13 cellular contexts compared by ENCODE assay signal in genomic region chr3:127914584-127914983, GRCh38. TPM values are rescaled to one million over a fixed set of nuclear protein-coding genes. Genes with fewer than 3 reads are reported as not detected.
DNase-seq lines count a peak whose midpoint lies in the region; ATAC-seq and TF ChIP-seq lines count a peak whose summit lies in the region.
"Had no signal": no experiment of that assay in that cellular context is flagged by ENCODE, and none has a peak within 500 bp of the region (broad histone marks: within the 10 kb centered on the region; RNA-seq: fewer than 3 reads in every experiment).

No MANE protein-coding gene starts in this region.

- no peak for TF ChIP-seq POLR2A in testis (IDR thresholded peaks at IDR 0.05)

- H3K36me3 Mint-ChIP-seq in activated CD4-positive, alpha-beta T cell treated with anti-CD3 and anti-CD28 coated beads, Interleukin-2, amount 10 ng/mL, durations not matched to agents 7 days and 5 days (ENCODE audit: low read depth): no peaks in the 10 kb centered on the region
- H3K36me3 Mint-ChIP-seq in activated CD4-positive, alpha-beta T cell treated with anti-CD3 and anti-CD28 coated beads, Interleukin-2, amount 10 ng/mL, durations not matched to agents 24 days and 14 days (ENCODE audit: low read depth): no peaks in the 10 kb centered on the region

- peaks cover 8% of the 10 kb centered on the region for H3K9me3 Mint-ChIP-seq in activated CD4-positive, alpha-beta T cell treated with anti-CD3 and anti-CD28 coated beads, Interleukin-2, amount 10 ng/mL, durations not matched to agents 7 days and 5 days
- no peaks in the 10 kb centered on the region for H3K9me3 Mint-ChIP-seq in activated CD4-positive, alpha-beta T cell treated with anti-CD3 and anti-CD28 coated beads, Interleukin-2, amount 10 ng/mL, durations not matched to agents 24 days and 14 days

- DNase-seq in activated CD4-positive, alpha-beta T cell treated with anti-CD3 and anti-CD28 coated beads, Interleukin-2, amount 10 ng/mL, durations not matched to agents 7 days and 5 days: no peak
- no peak for DNase-seq in activated CD4-positive, alpha-beta T cell treated with anti-CD3 and anti-CD28 coated beads, Interleukin-2, amount 10 ng/mL, durations not matched to agents 24 days and 14 days
- DNase-seq in choroid plexus epithelial cell (ENCODE audit: low read depth) (no peak), mucosa of descending colon (no peak), testis (no peak), NCI-H1417 (lab: John Stamatoyannopoulos, UW) (no peak), NCI-H446 (lab: John Stamatoyannopoulos, UW) (no peak)
- DNase-seq in activated CD4-positive, CD25-positive, alpha-beta regulatory T cell treated with anti-CD3 and anti-CD28 coated beads, Interleukin-2, amount 50 U/mL, for 72 hours: no peak
- DNase-seq: activated B cell treated with CpG ODN at 0.5 μM for 24 hours; activated effector memory CD4-positive, alpha-beta T cell treated with anti-CD3 and anti-CD28 coated beads, Interleukin-2, amount 50 U/mL, for 16 hours had no signal

- no peaks in the 10 kb centered on the region for H3K27me3 ChIP-seq in testis

- H3K27ac ChIP-seq in testis: peak overlapping the region in 1 of 2 donors; percentile 67
- H3K27ac ChIP-seq: KMS-11 had no signal

- POLR2A ChIA-PET in activated CD4-positive, alpha-beta T cell treated with anti-CD3 and anti-CD28 coated beads, Interleukin-2, amount 10 ng/mL, durations not matched to agents 7 days and 5 days (lab: Charles Lee): no interaction called here

- H3K4me3 Mint-ChIP-seq in activated CD4-positive, alpha-beta T cell treated with anti-CD3 and anti-CD28 coated beads, Interleukin-2, amount 10 ng/mL, durations not matched to agents 7 days and 5 days: peak overlapping the region; percentile 28
- H3K4me3 Mint-ChIP-seq in activated CD4-positive, alpha-beta T cell treated with anti-CD3 and anti-CD28 coated beads, Interleukin-2, amount 10 ng/mL, durations not matched to agents 24 days and 14 days: no peak overlapping the region

- peaks cover 6% of the 10 kb centered on the region for H3K4me1 ChIP-seq in mucosa of descending colon (ENCODE audit: low read depth)
- H3K4me1 ChIP-seq in testis: peaks cover 9% of the 10 kb centered on the region

- H3K4me1 Mint-ChIP-seq in activated CD4-positive, alpha-beta T cell treated with anti-CD3 and anti-CD28 coated beads, Interleukin-2, amount 10 ng/mL, durations not matched to agents 7 days and 5 days: peaks cover 8% of the 10 kb centered on the region
- peaks cover 2% of the 10 kb centered on the region for H3K4me1 Mint-ChIP-seq in activated CD4-positive, alpha-beta T cell treated with anti-CD3 and anti-CD28 coated beads, Interleukin-2, amount 10 ng/mL, durations not matched to agents 24 days and 14 days

- intact Hi-C loops in activated CD4-positive, alpha-beta T cell treated with anti-CD3 and anti-CD28 coated beads, Interleukin-2, amount 10 ng/mL, durations not matched to agents 24 days and 14 days (cut with micrococcal nuclease): no loop called here
- intact Hi-C loops in mucosa of descending colon (cut with DNase I, micrococcal nuclease): no loop called here
- intact Hi-C loops in testis (cut with DNase I; ENCODE audit: low total_unique reads): loop anchor here (5.0 kb wide), 1 partner anchor 222 kb away; no protein-coding TSS in a partner anchor

- H3K36me3 ChIP-seq in mucosa of descending colon (ENCODE audit: low read depth) (no peaks in the 10 kb centered on the region), testis (ENCODE audit: low read depth, missing control alignments) (no peaks in the 10 kb centered on the region)

- peaks cover 55% of the 10 kb centered on the region for H3K27me3 Mint-ChIP-seq in activated CD4-positive, alpha-beta T cell treated with anti-CD3 and anti-CD28 coated beads, Interleukin-2, amount 10 ng/mL, durations not matched to agents 7 days and 5 days
- peaks cover 43% of the 10 kb centered on the region for H3K27me3 Mint-ChIP-seq in activated CD4-positive, alpha-beta T cell treated with anti-CD3 and anti-CD28 coated beads, Interleukin-2, amount 10 ng/mL, durations not matched to agents 24 days and 14 days

- H3K4me3 ChIP-seq in choroid plexus epithelial cell (ENCODE audit: low read depth, low read length) (peak overlapping the region; percentile 51), mucosa of descending colon (no peak overlapping the region), testis (peak overlapping the region; percentile 52 to 60)

- H3K9me3 ChIP-seq in mucosa of descending colon (no peaks in the 10 kb centered on the region), testis (no peaks in the 10 kb centered on the region)

- 37 to 40% methylated on average over 8 of the region's 8 CpGs for WGBS in testis, 2 donors

- CTCF ChIA-PET in activated CD4-positive, alpha-beta T cell treated with anti-CD3 and anti-CD28 coated beads, Interleukin-2, amount 10 ng/mL, durations not matched to agents 7 days and 5 days (lab: Charles Lee): interaction anchor here (1.1 kb wide), 1 partner anchor 11 kb away, joined by 4 read pairs; no protein-coding TSS in a partner anchor

- no peak overlapping the region for H3K27ac Mint-ChIP-seq in activated CD4-positive, alpha-beta T cell treated with anti-CD3 and anti-CD28 coated beads, Interleukin-2, amount 10 ng/mL, durations not matched to agents 7 days and 5 days
- no peak overlapping the region for H3K27ac Mint-ChIP-seq in activated CD4-positive, alpha-beta T cell treated with anti-CD3 and anti-CD28 coated beads, Interleukin-2, amount 10 ng/mL, durations not matched to agents 24 days and 14 days
- H3K27ac Mint-ChIP-seq: activated B cell treated with CpG ODN at 0.5 μM for 24 hours had no signal

- peak; percentile 52 for ATAC-seq in mucosa of descending colon

- TF ChIP-seq CTCF in choroid plexus epithelial cell (conservative IDR thresholded peaks at IDR 0.05; ENCODE audit: low read depth, low read length): no peak
- TF ChIP-seq CTCF in mucosa of descending colon (IDR thresholded peaks at IDR 0.05): no peak
- TF ChIP-seq CTCF in testis (IDR thresholded peaks at IDR 0.05): no peak

RNA-seq across cellular contexts. Expression of gene KBTBD12, which starts 0.4 kb away (rescaled TPM):
- total RNA-seq in activated CD4-positive, alpha-beta T cell treated with anti-CD3 and anti-CD28 coated beads, Interleukin-2, amount 10 ng/mL, durations not matched to agents 7 days and 5 days: not detected
- total RNA-seq in activated CD4-positive, alpha-beta T cell treated with anti-CD3 and anti-CD28 coated beads, Interleukin-2, amount 10 ng/mL, durations not matched to agents 24 days and 14 days: not detected in 2 replicates
- total RNA-seq in mucosa of descending colon (1 to 10 TPM; 3.1 to 6.6 (median 5.5) TPM), testis (1 to 10 TPM; 1.6 to 4.6 TPM)
- polyA plus RNA-seq in testis (ENCODE audit: insufficient read depth, low read depth, low replicate concordance): 2.7 TPM
- total RNA-seq: A172, Daoy had no signal
